ENCODE assay signal across 2 cellular contexts in the genomic region with DNA sequence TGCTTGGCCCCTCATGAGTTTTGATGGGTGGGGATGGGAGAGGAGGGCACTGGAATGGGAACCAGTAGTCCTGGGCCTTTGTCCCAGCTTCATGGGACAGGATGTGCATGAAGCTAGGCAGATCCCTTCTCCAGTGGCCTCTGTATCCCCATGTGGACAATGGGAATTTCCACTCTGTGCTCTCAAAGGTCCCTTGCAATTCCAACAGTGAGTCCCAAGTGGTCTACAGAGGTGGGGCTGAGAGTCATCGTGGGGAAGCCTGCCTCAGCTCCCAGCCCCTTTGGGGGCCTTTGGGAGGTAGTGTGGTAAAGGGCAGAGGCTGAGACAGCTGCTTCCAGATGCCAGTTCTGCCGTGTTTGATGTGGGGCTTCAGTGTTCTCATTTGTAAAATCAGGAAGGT.
TF ChIP-seq lines count a peak whose summit lies in the region.

No MANE protein-coding gene starts in this region.

TF ChIP-seq in GM23338, 12 proteins besides CTCF, POLR2A, EP300 and RAD21 (continued from another document):
- TF ChIP-seq, protein P1, sequence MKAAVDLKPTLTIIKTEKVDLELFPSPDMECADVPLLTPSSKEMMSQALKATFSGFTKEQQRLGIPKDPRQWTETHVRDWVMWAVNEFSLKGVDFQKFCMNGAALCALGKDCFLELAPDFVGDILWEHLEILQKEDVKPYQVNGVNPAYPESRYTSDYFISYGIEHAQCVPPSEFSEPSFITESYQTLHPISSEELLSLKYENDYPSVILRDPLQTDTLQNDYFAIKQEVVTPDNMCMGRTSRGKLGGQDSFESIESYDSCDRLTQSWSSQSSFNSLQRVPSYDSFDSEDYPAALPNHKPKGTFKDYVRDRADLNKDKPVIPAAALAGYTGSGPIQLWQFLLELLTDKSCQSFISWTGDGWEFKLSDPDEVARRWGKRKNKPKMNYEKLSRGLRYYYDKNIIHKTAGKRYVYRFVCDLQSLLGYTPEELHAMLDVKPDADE (IDR thresholded peaks at IDR 0.05) = no peak
- TF ChIP-seq ZNF114 (CRISPR knock-in tag; IDR thresholded peaks at IDR 0.05) = no peak
- TF ChIP-seq, protein P2, sequence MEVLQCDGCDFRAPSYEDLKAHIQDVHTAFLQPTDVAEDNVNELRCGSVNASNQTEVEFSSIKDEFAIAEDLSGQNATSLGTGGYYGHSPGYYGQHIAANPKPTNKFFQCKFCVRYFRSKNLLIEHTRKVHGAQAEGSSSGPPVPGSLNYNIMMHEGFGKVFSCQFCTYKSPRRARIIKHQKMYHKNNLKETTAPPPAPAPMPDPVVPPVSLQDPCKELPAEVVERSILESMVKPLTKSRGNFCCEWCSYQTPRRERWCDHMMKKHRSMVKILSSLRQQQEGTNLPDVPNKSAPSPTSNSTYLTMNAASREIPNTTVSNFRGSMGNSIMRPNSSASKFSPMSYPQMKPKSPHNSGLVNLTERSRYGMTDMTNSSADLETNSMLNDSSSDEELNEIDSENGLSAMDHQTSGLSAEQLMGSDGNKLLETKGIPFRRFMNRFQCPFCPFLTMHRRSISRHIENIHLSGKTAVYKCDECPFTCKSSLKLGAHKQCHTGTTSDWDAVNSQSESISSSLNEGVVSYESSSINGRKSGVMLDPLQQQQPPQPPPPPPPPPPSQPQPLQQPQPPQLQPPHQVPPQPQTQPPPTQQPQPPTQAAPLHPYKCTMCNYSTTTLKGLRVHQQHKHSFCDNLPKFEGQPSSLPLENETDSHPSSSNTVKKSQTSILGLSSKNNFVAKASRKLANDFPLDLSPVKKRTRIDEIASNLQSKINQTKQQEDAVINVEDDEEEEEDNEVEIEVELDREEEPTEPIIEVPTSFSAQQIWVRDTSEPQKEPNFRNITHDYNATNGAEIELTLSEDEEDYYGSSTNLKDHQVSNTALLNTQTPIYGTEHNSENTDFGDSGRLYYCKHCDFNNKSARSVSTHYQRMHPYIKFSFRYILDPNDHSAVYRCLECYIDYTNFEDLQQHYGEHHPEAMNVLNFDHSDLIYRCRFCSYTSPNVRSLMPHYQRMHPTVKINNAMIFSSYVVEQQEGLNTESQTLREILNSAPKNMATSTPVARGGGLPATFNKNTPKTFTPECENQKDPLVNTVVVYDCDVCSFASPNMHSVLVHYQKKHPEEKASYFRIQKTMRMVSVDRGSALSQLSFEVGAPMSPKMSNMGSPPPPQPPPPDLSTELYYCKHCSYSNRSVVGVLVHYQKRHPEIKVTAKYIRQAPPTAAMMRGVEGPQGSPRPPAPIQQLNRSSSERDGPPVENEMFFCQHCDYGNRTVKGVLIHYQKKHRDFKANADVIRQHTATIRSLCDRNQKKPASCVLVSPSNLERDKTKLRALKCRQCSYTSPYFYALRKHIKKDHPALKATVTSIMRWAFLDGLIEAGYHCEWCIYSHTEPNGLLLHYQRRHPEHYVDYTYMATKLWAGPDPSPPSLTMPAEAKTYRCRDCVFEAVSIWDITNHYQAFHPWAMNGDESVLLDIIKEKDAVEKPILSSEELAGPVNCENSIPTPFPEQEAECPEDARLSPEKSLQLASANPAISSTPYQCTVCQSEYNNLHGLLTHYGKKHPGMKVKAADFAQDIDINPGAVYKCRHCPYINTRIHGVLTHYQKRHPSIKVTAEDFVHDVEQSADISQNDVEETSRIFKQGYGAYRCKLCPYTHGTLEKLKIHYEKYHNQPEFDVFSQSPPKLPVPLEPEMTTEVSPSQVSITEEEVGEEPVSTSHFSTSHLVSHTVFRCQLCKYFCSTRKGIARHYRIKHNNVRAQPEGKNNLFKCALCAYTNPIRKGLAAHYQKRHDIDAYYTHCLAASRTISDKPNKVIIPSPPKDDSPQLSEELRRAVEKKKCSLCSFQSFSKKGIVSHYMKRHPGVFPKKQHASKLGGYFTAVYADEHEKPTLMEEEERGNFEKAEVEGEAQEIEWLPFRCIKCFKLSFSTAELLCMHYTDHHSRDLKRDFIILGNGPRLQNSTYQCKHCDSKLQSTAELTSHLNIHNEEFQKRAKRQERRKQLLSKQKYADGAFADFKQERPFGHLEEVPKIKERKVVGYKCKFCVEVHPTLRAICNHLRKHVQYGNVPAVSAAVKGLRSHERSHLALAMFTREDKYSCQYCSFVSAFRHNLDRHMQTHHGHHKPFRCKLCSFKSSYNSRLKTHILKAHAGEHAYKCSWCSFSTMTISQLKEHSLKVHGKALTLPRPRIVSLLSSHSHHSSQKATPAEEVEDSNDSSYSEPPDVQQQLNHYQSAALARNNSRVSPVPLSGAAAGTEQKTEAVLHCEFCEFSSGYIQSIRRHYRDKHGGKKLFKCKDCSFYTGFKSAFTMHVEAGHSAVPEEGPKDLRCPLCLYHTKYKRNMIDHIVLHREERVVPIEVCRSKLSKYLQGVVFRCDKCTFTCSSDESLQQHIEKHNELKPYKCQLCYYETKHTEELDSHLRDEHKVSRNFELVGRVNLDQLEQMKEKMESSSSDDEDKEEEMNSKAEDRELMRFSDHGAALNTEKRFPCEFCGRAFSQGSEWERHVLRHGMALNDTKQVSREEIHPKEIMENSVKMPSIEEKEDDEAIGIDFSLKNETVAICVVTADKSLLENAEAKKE (CRISPR knock-in tag; IDR thresholded peaks at IDR 0.05) = no peak
- TF ChIP-seq POLR2AphosphoS5 (IDR thresholded peaks at IDR 0.05; ENCODE audit: low read depth) = no peak
- TF ChIP-seq EZH2 (IDR thresholded peaks at IDR 0.05; ENCODE audit: low read depth, unreplicated experiment) = no peak
- no peak for TF ChIP-seq CREB1 (CRISPR knock-in tag; IDR thresholded peaks at IDR 0.05; ENCODE audit: low read depth)

TF ChIP-seq in SK-N-SH treated with all-trans-retinoic acid at 6 μM for 48 hours, 23 proteins besides CTCF, POLR2A, EP300 and RAD21:
- no peak for TF ChIP-seq BACH2 (CRISPR knock-in tag; IDR thresholded peaks at IDR 0.05; ENCODE audit: borderline replicate concordance)
- TF ChIP-seq SNAI2 (CRISPR knock-in tag; IDR thresholded peaks at IDR 0.05) = no peak
- TF ChIP-seq, protein P3, sequence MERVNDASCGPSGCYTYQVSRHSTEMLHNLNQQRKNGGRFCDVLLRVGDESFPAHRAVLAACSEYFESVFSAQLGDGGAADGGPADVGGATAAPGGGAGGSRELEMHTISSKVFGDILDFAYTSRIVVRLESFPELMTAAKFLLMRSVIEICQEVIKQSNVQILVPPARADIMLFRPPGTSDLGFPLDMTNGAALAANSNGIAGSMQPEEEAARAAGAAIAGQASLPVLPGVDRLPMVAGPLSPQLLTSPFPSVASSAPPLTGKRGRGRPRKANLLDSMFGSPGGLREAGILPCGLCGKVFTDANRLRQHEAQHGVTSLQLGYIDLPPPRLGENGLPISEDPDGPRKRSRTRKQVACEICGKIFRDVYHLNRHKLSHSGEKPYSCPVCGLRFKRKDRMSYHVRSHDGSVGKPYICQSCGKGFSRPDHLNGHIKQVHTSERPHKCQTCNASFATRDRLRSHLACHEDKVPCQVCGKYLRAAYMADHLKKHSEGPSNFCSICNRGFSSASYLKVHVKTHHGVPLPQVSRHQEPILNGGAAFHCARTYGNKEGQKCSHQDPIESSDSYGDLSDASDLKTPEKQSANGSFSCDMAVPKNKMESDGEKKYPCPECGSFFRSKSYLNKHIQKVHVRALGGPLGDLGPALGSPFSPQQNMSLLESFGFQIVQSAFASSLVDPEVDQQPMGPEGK (CRISPR knock-in tag; IDR thresholded peaks at IDR 0.05; ENCODE audit: borderline replicate concordance) = no peak
- no peak for TF ChIP-seq TOX (CRISPR knock-in tag; IDR thresholded peaks at IDR 0.05; ENCODE audit: borderline replicate concordance)
